Comparison of ENCODE assay signal across 2 cellular contexts in the genomic region with DNA sequence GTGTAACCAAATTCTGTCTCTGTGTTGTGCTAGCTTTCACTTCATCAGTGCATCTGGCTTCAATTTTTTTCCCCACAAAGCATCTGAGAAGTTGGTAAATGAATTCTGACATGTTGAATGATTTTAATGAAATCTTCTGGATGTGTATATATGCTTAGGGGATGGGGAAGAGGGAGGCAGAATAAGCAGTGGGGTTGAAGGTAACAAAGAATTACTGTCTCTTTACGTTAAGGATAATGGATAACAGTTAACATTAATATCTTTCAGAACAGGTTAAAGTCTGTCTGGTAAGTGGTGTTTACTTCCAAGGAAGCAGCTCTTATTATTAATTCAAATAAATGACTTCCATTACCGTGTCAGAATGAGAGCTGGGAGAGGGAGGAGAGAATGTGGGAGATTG.
TF ChIP-seq lines count a peak whose summit lies in the region.

No MANE protein-coding gene starts in this region.

TF ChIP-seq in SK-N-SH treated with all-trans-retinoic acid at 6 μM for 48 hours, 23 proteins besides CTCF, POLR2A, EP300 and RAD21 (continued from another document):
- TF ChIP-seq, protein P1, sequence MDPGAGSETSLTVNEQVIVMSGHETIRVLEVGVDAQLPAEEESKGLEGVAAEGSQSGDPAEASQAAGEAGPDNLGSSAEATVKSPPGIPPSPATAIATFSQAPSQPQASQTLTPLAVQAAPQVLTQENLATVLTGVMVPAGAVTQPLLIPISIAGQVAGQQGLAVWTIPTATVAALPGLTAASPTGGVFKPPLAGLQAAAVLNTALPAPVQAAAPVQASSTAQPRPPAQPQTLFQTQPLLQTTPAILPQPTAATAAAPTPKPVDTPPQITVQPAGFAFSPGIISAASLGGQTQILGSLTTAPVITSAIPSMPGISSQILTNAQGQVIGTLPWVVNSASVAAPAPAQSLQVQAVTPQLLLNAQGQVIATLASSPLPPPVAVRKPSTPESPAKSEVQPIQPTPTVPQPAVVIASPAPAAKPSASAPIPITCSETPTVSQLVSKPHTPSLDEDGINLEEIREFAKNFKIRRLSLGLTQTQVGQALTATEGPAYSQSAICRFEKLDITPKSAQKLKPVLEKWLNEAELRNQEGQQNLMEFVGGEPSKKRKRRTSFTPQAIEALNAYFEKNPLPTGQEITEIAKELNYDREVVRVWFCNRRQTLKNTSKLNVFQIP (CRISPR knock-in tag; IDR thresholded peaks at IDR 0.05; ENCODE audit: borderline replicate concordance, low read depth) = no peak; the same call in 1 of the 2 replicates
- no peak for TF ChIP-seq BACH2 (CRISPR knock-in tag; IDR thresholded peaks at IDR 0.05; ENCODE audit: borderline replicate concordance)
- TF ChIP-seq CSDC2 (CRISPR knock-in tag; IDR thresholded peaks at IDR 0.05) = no peak
- TF ChIP-seq, protein P2, sequence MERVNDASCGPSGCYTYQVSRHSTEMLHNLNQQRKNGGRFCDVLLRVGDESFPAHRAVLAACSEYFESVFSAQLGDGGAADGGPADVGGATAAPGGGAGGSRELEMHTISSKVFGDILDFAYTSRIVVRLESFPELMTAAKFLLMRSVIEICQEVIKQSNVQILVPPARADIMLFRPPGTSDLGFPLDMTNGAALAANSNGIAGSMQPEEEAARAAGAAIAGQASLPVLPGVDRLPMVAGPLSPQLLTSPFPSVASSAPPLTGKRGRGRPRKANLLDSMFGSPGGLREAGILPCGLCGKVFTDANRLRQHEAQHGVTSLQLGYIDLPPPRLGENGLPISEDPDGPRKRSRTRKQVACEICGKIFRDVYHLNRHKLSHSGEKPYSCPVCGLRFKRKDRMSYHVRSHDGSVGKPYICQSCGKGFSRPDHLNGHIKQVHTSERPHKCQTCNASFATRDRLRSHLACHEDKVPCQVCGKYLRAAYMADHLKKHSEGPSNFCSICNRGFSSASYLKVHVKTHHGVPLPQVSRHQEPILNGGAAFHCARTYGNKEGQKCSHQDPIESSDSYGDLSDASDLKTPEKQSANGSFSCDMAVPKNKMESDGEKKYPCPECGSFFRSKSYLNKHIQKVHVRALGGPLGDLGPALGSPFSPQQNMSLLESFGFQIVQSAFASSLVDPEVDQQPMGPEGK (CRISPR knock-in tag; IDR thresholded peaks at IDR 0.05; ENCODE audit: borderline replicate concordance) = peak; percentile 80; the same call in 1 of the 2 replicates
- TF ChIP-seq ZNF70 (CRISPR knock-in tag; IDR thresholded peaks at IDR 0.05) = no peak
- TF ChIP-seq TOX (CRISPR knock-in tag; IDR thresholded peaks at IDR 0.05; ENCODE audit: borderline replicate concordance) = peak; percentile 69
- peak; percentile 86 for TF ChIP-seq RARB (CRISPR knock-in tag; IDR thresholded peaks at IDR 0.05)
- no peak for TF ChIP-seq CREB5 (CRISPR knock-in tag; IDR thresholded peaks at IDR 0.05; ENCODE audit: low read depth)
- TF ChIP-seq PPARA (CRISPR knock-in tag; IDR thresholded peaks at IDR 0.05; ENCODE audit: borderline replicate concordance) = no peak
- no peak for TF ChIP-seq OSR1 (CRISPR knock-in tag; IDR thresholded peaks at IDR 0.05)
- TF ChIP-seq, protein P3, sequence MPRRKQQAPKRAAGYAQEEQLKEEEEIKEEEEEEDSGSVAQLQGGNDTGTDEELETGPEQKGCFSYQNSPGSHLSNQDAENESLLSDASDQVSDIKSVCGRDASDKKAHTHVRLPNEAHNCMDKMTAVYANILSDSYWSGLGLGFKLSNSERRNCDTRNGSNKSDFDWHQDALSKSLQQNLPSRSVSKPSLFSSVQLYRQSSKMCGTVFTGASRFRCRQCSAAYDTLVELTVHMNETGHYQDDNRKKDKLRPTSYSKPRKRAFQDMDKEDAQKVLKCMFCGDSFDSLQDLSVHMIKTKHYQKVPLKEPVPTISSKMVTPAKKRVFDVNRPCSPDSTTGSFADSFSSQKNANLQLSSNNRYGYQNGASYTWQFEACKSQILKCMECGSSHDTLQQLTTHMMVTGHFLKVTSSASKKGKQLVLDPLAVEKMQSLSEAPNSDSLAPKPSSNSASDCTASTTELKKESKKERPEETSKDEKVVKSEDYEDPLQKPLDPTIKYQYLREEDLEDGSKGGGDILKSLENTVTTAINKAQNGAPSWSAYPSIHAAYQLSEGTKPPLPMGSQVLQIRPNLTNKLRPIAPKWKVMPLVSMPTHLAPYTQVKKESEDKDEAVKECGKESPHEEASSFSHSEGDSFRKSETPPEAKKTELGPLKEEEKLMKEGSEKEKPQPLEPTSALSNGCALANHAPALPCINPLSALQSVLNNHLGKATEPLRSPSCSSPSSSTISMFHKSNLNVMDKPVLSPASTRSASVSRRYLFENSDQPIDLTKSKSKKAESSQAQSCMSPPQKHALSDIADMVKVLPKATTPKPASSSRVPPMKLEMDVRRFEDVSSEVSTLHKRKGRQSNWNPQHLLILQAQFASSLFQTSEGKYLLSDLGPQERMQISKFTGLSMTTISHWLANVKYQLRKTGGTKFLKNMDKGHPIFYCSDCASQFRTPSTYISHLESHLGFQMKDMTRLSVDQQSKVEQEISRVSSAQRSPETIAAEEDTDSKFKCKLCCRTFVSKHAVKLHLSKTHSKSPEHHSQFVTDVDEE (CRISPR knock-in tag; IDR thresholded peaks at IDR 0.05) = no peak; the same call in 1 of the 2 replicates
- TF ChIP-seq ZNF8 (CRISPR knock-in tag; IDR thresholded peaks at IDR 0.05) = no peak
- TF ChIP-seq CSRNP3 (CRISPR knock-in tag; IDR thresholded peaks at IDR 0.05) = peak; percentile 78; the same call in 1 of the 2 replicates
- TF ChIP-seq GLIS3 (CRISPR knock-in tag; IDR thresholded peaks at IDR 0.05) = no peak
- peak; percentile 68; the same call in 1 of the 2 replicates for TF ChIP-seq TCF4 (CRISPR knock-in tag; IDR thresholded peaks at IDR 0.05; ENCODE audit: borderline replicate concordance)

TF ChIP-seq in HepG2, 621 proteins besides CTCF, POLR2A, EP300 and RAD21 (continued from another document):
- no peak for TF ChIP-seq ZNF431 (CRISPR knock-in tag; IDR thresholded peaks at IDR 0.05; ENCODE audit: borderline replicate concordance, low read depth)
- TF ChIP-seq, protein P4, sequence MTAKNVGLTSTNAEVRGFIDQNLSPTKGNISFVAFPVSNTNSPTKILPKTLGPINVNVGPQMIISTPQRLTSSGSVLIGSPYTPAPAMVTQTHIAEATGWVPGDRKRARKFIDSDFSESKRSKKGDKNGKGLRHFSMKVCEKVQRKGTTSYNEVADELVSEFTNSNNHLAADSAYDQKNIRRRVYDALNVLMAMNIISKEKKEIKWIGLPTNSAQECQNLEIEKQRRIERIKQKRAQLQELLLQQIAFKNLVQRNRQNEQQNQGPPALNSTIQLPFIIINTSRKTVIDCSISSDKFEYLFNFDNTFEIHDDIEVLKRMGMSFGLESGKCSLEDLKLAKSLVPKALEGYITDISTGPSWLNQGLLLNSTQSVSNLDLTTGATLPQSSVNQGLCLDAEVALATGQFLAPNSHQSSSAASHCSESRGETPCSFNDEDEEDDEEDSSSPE (CRISPR knock-in tag; IDR thresholded peaks at IDR 0.05) = no peak
- TF ChIP-seq NBN (conservative IDR thresholded peaks at IDR 0.05) = no peak
- TF ChIP-seq, protein P5, sequence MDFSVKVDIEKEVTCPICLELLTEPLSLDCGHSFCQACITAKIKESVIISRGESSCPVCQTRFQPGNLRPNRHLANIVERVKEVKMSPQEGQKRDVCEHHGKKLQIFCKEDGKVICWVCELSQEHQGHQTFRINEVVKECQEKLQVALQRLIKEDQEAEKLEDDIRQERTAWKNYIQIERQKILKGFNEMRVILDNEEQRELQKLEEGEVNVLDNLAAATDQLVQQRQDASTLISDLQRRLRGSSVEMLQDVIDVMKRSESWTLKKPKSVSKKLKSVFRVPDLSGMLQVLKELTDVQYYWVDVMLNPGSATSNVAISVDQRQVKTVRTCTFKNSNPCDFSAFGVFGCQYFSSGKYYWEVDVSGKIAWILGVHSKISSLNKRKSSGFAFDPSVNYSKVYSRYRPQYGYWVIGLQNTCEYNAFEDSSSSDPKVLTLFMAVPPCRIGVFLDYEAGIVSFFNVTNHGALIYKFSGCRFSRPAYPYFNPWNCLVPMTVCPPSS (IDR thresholded peaks at IDR 0.05) = no peak
- TF ChIP-seq, protein P6, sequence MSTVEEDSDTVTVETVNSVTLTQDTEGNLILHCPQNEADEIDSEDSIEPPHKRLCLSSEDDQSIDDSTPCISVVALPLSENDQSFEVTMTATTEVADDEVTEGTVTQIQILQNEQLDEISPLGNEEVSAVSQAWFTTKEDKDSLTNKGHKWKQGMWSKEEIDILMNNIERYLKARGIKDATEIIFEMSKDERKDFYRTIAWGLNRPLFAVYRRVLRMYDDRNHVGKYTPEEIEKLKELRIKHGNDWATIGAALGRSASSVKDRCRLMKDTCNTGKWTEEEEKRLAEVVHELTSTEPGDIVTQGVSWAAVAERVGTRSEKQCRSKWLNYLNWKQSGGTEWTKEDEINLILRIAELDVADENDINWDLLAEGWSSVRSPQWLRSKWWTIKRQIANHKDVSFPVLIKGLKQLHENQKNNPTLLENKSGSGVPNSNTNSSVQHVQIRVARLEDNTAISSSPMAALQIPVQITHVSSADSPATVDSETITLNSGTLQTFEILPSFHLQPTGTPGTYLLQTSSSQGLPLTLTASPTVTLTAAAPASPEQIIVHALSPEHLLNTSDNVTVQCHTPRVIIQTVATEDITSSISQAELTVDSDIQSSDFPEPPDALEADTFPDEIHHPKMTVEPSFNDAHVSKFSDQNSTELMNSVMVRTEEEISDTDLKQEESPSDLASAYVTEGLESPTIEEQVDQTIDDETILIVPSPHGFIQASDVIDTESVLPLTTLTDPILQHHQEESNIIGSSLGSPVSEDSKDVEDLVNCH (CRISPR knock-in tag; IDR thresholded peaks at IDR 0.05) = no peak
- no peak for TF ChIP-seq ZNF292 (CRISPR knock-in tag; IDR thresholded peaks at IDR 0.05; ENCODE audit: borderline replicate concordance, low read depth)
